9 cellular contexts compared by ENCODE assay signal in the genomic region with DNA sequence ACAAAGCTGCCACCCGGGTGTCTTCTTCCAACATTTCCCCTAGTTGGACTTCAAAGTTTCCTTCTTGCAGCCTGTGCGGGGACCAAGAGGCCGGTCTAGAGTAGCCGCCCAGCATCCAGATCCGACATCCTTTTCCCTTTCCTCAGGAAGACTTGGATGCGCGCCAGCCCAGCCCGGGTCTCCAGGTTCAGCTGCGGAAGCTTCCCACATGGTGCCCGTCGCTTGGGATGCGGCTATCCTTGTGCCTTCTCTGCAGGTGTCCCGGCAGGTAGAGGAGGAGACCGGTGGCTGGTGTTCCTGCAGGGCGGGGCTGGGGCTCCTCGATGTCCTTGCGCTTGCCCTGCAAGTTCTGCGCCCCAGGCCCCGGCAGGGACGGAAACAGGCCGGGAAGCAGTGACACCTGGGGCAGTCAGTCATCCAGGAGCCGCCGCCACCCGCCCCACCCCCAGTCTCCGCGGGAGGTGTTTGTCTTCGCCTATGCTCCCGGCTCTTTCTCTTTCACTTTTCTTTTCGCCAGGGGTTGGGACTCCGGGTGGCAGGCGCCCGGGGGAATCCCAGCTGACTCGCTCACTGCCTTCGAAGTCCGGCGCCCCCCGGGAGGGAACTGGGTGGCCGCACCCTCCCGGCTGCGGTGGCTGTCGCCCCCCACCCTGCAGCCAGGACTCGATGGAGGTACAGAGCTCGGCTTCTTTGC. TPM values are rescaled to one million over a fixed set of nuclear protein-coding genes. Genes with fewer than 3 reads are reported as not detected.
DNase-seq lines count a peak whose midpoint lies in the region; ATAC-seq and TF ChIP-seq lines count a peak whose summit lies in the region.
"Had no signal": no experiment of that assay in that cellular context is flagged by ENCODE, and none has a peak within 500 bp of the region (broad histone marks: within the 10 kb centered on the region; RNA-seq: fewer than 3 reads in every experiment).

IL15 (plus strand) TSS at position 507 of the 694 bp plus-strand sequence. CDS start 82,882 bp downstream, outside the sequence.

- peaks cover 11% of the 10 kb centered on the region for H3K4me1 Mint-ChIP-seq in activated T-helper 17 cell treated with anti-CD3 and anti-CD28 coated beads, Interleukin-2, amount 50 U/mL, for 72 hours

- no peaks in the 10 kb centered on the region for H3K36me3 Mint-ChIP-seq in activated T-helper 17 cell treated with anti-CD3 and anti-CD28 coated beads, Interleukin-2, amount 50 U/mL, for 72 hours (ENCODE audit: low read depth)

- H3K9me3 ChIP-seq in neuron (ENCODE audit: low read length) = no peaks in the 10 kb centered on the region
- no peaks in the 10 kb centered on the region for H3K9me3 ChIP-seq in thymus (ENCODE audit: control insufficient read depth)

- H2AFZ ChIP-seq in neuron (ENCODE audit: low read depth, low read length) = peak within 1 kb of the TSS; percentile 51

- no peaks in the 10 kb centered on the region for H3K9me3 Mint-ChIP-seq in activated T-helper 17 cell treated with anti-CD3 and anti-CD28 coated beads, Interleukin-2, amount 50 U/mL, for 72 hours

- H3K4me3 ChIP-seq in fibroblast of the aortic adventitia (ENCODE audit: low read depth, low read length) = peak within 1 kb of the TSS; percentile 82
- peak within 1 kb of the TSS; percentile 45 for H3K4me3 ChIP-seq in neuron (ENCODE audit: low read length)
- peak within 1 kb of the TSS; percentile 95 for H3K4me3 ChIP-seq in thymus (ENCODE audit: low read length)

- H3K4me1 ChIP-seq in neuron (ENCODE audit: insufficient read depth, low read length) = peaks cover 4% of the 10 kb centered on the region
- peaks cover 6% of the 10 kb centered on the region for H3K4me1 ChIP-seq in thymus (ENCODE audit: control insufficient read depth, insufficient read depth, low read length)

- no peaks in the 10 kb centered on the region for H3K27me3 Mint-ChIP-seq in activated T-helper 17 cell treated with anti-CD3 and anti-CD28 coated beads, Interleukin-2, amount 50 U/mL, for 72 hours

- under 1% methylated on average over 43 of the region's 43 CpGs for WGBS in thymus

- peak; percentile 28 for DNase-seq in NCI-H146 (lab: John Stamatoyannopoulos, UW)
- no peak for DNase-seq in NCI-H146 treated with DMSO at 0.1 percent for 48 hours (lab: John Stamatoyannopoulos, UW; ENCODE audit: unreplicated experiment)
- DNase-seq in NCI-H748 treated with DMSO at 0.1 percent for 48 hours (lab: John Stamatoyannopoulos, UW) = peak; percentile 10
- DNase-seq in fibroblast of the aortic adventitia (ENCODE audit: low read depth) = peak; percentile 45

- H3K27ac Mint-ChIP-seq in activated T-helper 17 cell treated with anti-CD3 and anti-CD28 coated beads, Interleukin-2, amount 50 U/mL, for 72 hours = peak within 1 kb of the TSS; percentile 81

- ATAC-seq in HG02840 (IDR thresholded peaks at IDR 0.05; ENCODE audit: low FRiP score, unreplicated experiment) = peak; percentile 62
- peak; percentile 93 for ATAC-seq in activated T-helper 17 cell treated with anti-CD3 and anti-CD28 coated beads, Interleukin-2, amount 50 U/mL, for 72 hours (replicated peaks)

- no peaks in the 10 kb centered on the region for H3K36me3 ChIP-seq in neuron (ENCODE audit: insufficient read depth, low read length)
- no peaks in the 10 kb centered on the region for H3K36me3 ChIP-seq in thymus (ENCODE audit: control insufficient read depth, insufficient read depth)

- H3K27me3 ChIP-seq in neuron (ENCODE audit: insufficient read depth, low read length) (no peaks in the 10 kb centered on the region), thymus (ENCODE audit: control insufficient read depth, insufficient read depth) (no peaks in the 10 kb centered on the region)

- peak within 1 kb of the TSS; percentile 93 for H3K4me3 Mint-ChIP-seq in activated T-helper 17 cell treated with anti-CD3 and anti-CD28 coated beads, Interleukin-2, amount 50 U/mL, for 72 hours

- TF ChIP-seq CTCF in fibroblast of the aortic adventitia (IDR thresholded peaks at IDR 0.05; ENCODE audit: insufficient read depth, low read length) = no peak

- peak within 1 kb of the TSS; percentile 84 for H3K27ac ChIP-seq in thymus (ENCODE audit: low read depth)
- H3K27ac ChIP-seq: C4-2B had no signal

RNA-seq across cellular contexts. Expression of gene IL15, which starts in this region (rescaled TPM):
- 1 to 10 TPM; 2.7 to 3.4 TPM for total RNA-seq in activated T-helper 17 cell treated with anti-CD3 and anti-CD28 coated beads, Interleukin-2, amount 50 U/mL, for 72 hours
- total RNA-seq in fibroblast of the aortic adventitia (ENCODE audit: low replicate concordance) = 2.3 TPM in 2 replicates
- 38.9 TPM for polyA plus RNA-seq in thymus

Comparison
In these comparisons a context has a peak if more than half of its experiments do, and no peak if none do; other contexts are left out.
1. H3K4me3 ChIP-seq: peak in every context shown above with its lines; median percentile 95 in thymus; 82 in fibroblast of the aortic adventitia; 45 in neuron.